In the genomic region with DNA sequence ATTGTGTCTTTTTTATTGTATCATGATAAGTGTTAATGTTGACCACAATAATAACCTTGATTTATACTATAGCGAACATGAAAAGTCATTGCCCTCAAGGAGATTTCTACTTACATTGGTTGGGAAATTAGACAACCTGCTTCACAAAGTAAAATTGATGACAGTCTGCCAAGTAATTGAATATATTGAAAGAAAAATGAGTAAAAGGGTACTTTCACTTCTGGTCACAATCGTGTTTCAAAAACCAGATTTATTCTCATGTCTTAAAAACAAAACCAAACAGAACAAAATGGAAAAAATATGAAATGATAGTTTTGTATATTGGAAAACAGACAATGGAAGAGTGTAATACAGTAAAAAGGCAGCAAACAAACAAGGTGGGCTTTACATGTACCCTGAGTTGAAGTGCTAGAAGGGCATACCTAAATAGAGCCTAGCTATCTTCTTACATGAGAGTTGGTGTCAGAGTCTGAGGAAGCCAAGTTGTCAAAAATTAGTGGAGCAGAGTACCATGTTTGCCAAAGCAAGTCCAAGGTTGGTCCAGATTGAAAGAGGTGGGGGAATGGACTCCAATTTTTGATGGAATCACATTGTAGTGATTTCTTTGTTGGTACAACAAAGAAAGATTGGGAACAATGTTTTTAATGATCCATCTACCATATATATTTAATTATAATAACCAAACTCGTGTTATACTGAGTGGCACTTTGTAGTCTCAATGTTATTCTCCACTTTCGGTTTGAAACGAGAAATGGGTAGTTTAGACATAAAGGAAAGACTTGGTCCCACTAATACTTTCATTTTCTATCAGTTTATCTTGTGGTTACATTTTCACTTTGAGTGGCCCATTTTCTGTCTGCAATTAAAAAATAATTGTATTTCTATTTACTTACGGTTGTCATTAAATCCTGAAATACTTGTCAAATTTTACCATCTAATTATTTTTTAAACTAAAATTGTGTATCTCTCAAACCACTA, we compare ENCODE assay signal across 18 cellular contexts.
DNase-seq lines count a peak whose midpoint lies in the region; ATAC-seq and TF ChIP-seq lines count a peak whose summit lies in the region.
"Had no signal": no experiment of that assay in that cellular context is flagged by ENCODE, and none has a peak within 500 bp of the region (broad histone marks: within the 10 kb centered on the region; RNA-seq: fewer than 3 reads in every experiment).

No MANE protein-coding gene starts in this region.

- peaks cover 0 to 3% (median 0%) of the 10 kb centered on the region in 3 donors for H3K27me3 Mint-ChIP-seq in CD14-positive monocyte (ENCODE audit: low read depth in 3 of 3)
- H3K27me3 Mint-ChIP-seq in T-helper 2 cell treated with Interferon-gamma antibody and Interleukin-4, amounts not matched to agents 5 μg/mL and 100 μg/mL, for 36 hours (ENCODE audit: low read depth) = no peaks in the 10 kb centered on the region
- H3K27me3 Mint-ChIP-seq: dendritic cell treated with granulocyte-macrophage colony-stimulating factor and Interleukin-4, amounts not matched to agents 40 ng/mL and 50 ng/mL, for 4 days had no signal

- intact Hi-C loops in CD14-positive monocyte (cut with micrococcal nuclease) = no loop called here

- H3K36me3 Mint-ChIP-seq in CD14-positive monocyte = no peaks in the 10 kb centered on the region
- no peaks in the 10 kb centered on the region for H3K36me3 Mint-ChIP-seq in T-helper 2 cell treated with Interferon-gamma antibody and Interleukin-4, amounts not matched to agents 5 μg/mL and 100 μg/mL, for 36 hours (ENCODE audit: low read depth)

- no peak overlapping the region for H3K27ac Mint-ChIP-seq in CD14-positive monocyte
- no peak overlapping the region for H3K27ac Mint-ChIP-seq in T-helper 2 cell treated with Interferon-gamma antibody and Interleukin-4, amounts not matched to agents 5 μg/mL and 100 μg/mL, for 36 hours
- H3K27ac Mint-ChIP-seq: dendritic cell treated with granulocyte-macrophage colony-stimulating factor and Interleukin-4, amounts not matched to agents 40 ng/mL and 50 ng/mL, for 4 days; nephron had no signal

- TF ChIP-seq CTCF in GM20000 (IDR thresholded peaks at IDR 0.05; ENCODE audit: extremely low read depth, missing control alignments) (no peak), CD14-positive monocyte (IDR thresholded peaks at IDR 0.05) (no peak)

- DNase-seq in GM20000 (ENCODE audit: low spot score) (peak; percentile 2), CD14-positive monocyte (ENCODE audit: low spot score) (no peak), pons (ENCODE audit: low spot score) (no peak)
- no peak for DNase-seq in activated CD4-positive, alpha-beta T cell treated with anti-CD3 and anti-CD28 coated beads for 1 hour
- DNase-seq in T-helper 2 cell treated with Interferon-gamma antibody and Interleukin-4, amounts not matched to agents 5 μg/mL and 100 μg/mL, for 36 hours (ENCODE audit: low spot score) = no peak
- DNase-seq: Calu3; Kasumi-1; lower lobe of right lung; NCI-H2029; NCI-H82; stimulated activated CD4-positive, alpha-beta T cell treated with anti-CD3 and anti-CD28 coated beads, Interleukin-1b, Interleukin-23, amount 100 ng/mL, for 48 hours; T-helper 9 cell had no signal

- peaks cover 0 to 2% (median 0%) of the 10 kb centered on the region in 7 donors for H3K9me3 Mint-ChIP-seq in CD14-positive monocyte
- H3K9me3 Mint-ChIP-seq in T-helper 2 cell treated with Interferon-gamma antibody and Interleukin-4, amounts not matched to agents 5 μg/mL and 100 μg/mL, for 36 hours = no peaks in the 10 kb centered on the region
- H3K9me3 Mint-ChIP-seq: dendritic cell treated with granulocyte-macrophage colony-stimulating factor and Interleukin-4, amounts not matched to agents 40 ng/mL and 50 ng/mL, for 4 days; nephron had no signal

- H3K4me3 Mint-ChIP-seq in CD14-positive monocyte = no peak overlapping the region
- no peak overlapping the region for H3K4me3 Mint-ChIP-seq in T-helper 2 cell treated with Interferon-gamma antibody and Interleukin-4, amounts not matched to agents 5 μg/mL and 100 μg/mL, for 36 hours
- H3K4me3 Mint-ChIP-seq: dendritic cell treated with granulocyte-macrophage colony-stimulating factor and Interleukin-4, amounts not matched to agents 40 ng/mL and 50 ng/mL, for 4 days; nephron had no signal

- no peak for TF ChIP-seq POLR2A in GM18505 (IDR thresholded peaks at IDR 0.05; ENCODE audit: borderline replicate concordance, extremely low read depth, insufficient read depth, insufficient read length)

- peak; percentile 94 for ATAC-seq in GM18505 (IDR thresholded peaks at IDR 0.05; ENCODE audit: unreplicated experiment)
- peak; percentile 81 for ATAC-seq in HG02870 (IDR thresholded peaks at IDR 0.05; ENCODE audit: unreplicated experiment)
- peak; percentile 86 for ATAC-seq in HG03457 (IDR thresholded peaks at IDR 0.05; ENCODE audit: unreplicated experiment)
- ATAC-seq: lower lobe of right lung, Right ventricle myocardium inferior had no signal

- no peaks in the 10 kb centered on the region for H3K4me1 Mint-ChIP-seq in CD14-positive monocyte
- H3K4me1 Mint-ChIP-seq in T-helper 2 cell treated with Interferon-gamma antibody and Interleukin-4, amounts not matched to agents 5 μg/mL and 100 μg/mL, for 36 hours (ENCODE audit: low read depth) = no peaks in the 10 kb centered on the region
- H3K4me1 Mint-ChIP-seq: nephron had no signal
